In genomic region chr5:9544056-9544455, GRCh38 we compare ENCODE assay signal across 8 cellular contexts. TPM values are rescaled to one million over a fixed set of nuclear protein-coding genes. Genes with fewer than 3 reads are reported as not detected.
DNase-seq lines count a peak whose midpoint lies in the region; ATAC-seq and TF ChIP-seq lines count a peak whose summit lies in the region.

No MANE protein-coding gene starts in this region.

- intact Hi-C loops in mucosa of descending colon (cut with DNase I, micrococcal nuclease), result loop anchor here in 1 of 2 donors (5.0 kb wide), 1 partner anchor 182 kb away; no protein-coding TSS in a partner anchor

- H3K4me3 ChIP-seq in AG04449 (ENCODE audit: low read depth, low read length), result peak overlapping the region; percentile 93
- H3K4me3 ChIP-seq in choroid plexus epithelial cell (ENCODE audit: low read depth, low read length), result peak overlapping the region; percentile 86
- no peak overlapping the region for H3K4me3 ChIP-seq in mucosa of descending colon

- TF ChIP-seq CTCF in AG04449 (IDR thresholded peaks at IDR 0.05; ENCODE audit: insufficient read depth, low read length, missing control alignments), result no peak
- TF ChIP-seq CTCF in choroid plexus epithelial cell (conservative IDR thresholded peaks at IDR 0.05; ENCODE audit: low read depth, low read length), result no peak
- no peak for TF ChIP-seq CTCF in mucosa of descending colon (IDR thresholded peaks at IDR 0.05)

- CTCF ChIA-PET in AG04449 (lab: Yijun Ruan, JAX), result interaction anchor here (0.6 to 4.8 kb wide), 59 partner anchors 9 to 1657 kb away, joined by 3 to 24 read pairs (median 4); no protein-coding TSS in a partner anchor

- peaks cover 12% of the 10 kb centered on the region for H3K4me1 ChIP-seq in mucosa of descending colon (ENCODE audit: low read depth)

- H3K9me3 ChIP-seq in mucosa of descending colon, result no peaks in the 10 kb centered on the region

- in situ Hi-C loops in G401 (cut with HindIII; ENCODE audit: low sequenced_read_pairs), result no loop called here

- ATAC-seq in HG02678 (IDR thresholded peaks at IDR 0.05; ENCODE audit: unreplicated experiment) (peak; percentile 7), mucosa of descending colon (peak; percentile 0), GM21447 (IDR thresholded peaks at IDR 0.05; ENCODE audit: unreplicated experiment) (no peak)

- POLR2A ChIA-PET in AG04449 (lab: Yijun Ruan, JAX), result interaction anchor here (0.6 kb wide), 2 partner anchors 197 to 1616 kb away, joined by 3 read pairs; no protein-coding TSS in a partner anchor

- no peak for DNase-seq in AG04449 (ENCODE audit: low read depth, low spot score)
- no peak for DNase-seq in choroid plexus epithelial cell (ENCODE audit: low read depth)
- no peak for DNase-seq in mucosa of descending colon
- no peak for DNase-seq in middle frontal gyrus (ENCODE audit: extremely low spot score, low spot score)
- DNase-seq in G401 (ENCODE audit: low spot score), result no peak
- DNase-seq in A172 (ENCODE audit: low spot score), result no peak

- H3K36me3 ChIP-seq in mucosa of descending colon (ENCODE audit: low read depth), result no peaks in the 10 kb centered on the region

RNA-seq across cellular contexts. Expression of gene SEMA5A, which starts 1.8 kb away (rescaled TPM):
- 10 to 100 TPM; 20.3 to 43.8 (median 33.6) TPM for total RNA-seq in mucosa of descending colon
- 0.55 and 0.95 TPM in 2 replicates for total RNA-seq in G401 (2014; rRNA removed; shearing (Covaris generic))
- total RNA-seq in A172 (2014; rRNA removed; shearing (Covaris generic)), result 9.3 and 12.0 TPM in 2 replicates
